Comparison of ENCODE assay signal across 21 cellular contexts in genomic region chr7:108090791-108091460, GRCh38. TPM values are rescaled to one million over a fixed set of nuclear protein-coding genes. Genes with fewer than 3 reads are reported as not detected.
"Had no signal": no experiment of that assay in that cellular context is flagged by ENCODE, and none has a peak within 500 bp of the region (broad histone marks: within the 10 kb centered on the region; RNA-seq: fewer than 3 reads in every experiment).

No MANE protein-coding gene starts in this region.

- H3K36me3 ChIP-seq: colonic mucosa, right atrium auricular region, sigmoid colon, thyroid gland, upper lobe of left lung, vagina had no signal

- ATAC-seq: natural killer cell had no signal

- FAIRE-seq: small intestine had no signal

- H2AFZ ChIP-seq: hepatocyte had no signal

- H3K4me3 ChIP-seq: colonic mucosa, hepatocyte, right atrium auricular region, sigmoid colon, suprapubic skin, thyroid gland, upper lobe of left lung, vagina had no signal

- H3K79me2 ChIP-seq: hepatocyte had no signal

- H3K4me1 Mint-ChIP-seq: natural killer cell had no signal

- H3K36me3 Mint-ChIP-seq: natural killer cell had no signal

- H3K9me3 Mint-ChIP-seq: natural killer cell, neural crest cell had no signal

- H3K9me3 ChIP-seq: colonic mucosa, right atrium auricular region, sigmoid colon, suprapubic skin, thyroid gland, upper lobe of left lung, vagina had no signal

- H3K27ac ChIP-seq: colonic mucosa, hepatocyte, right atrium auricular region, sigmoid colon, suprapubic skin, thyroid gland, upper lobe of left lung, vagina had no signal

- H3K27me3 ChIP-seq: colonic mucosa, hepatocyte, right atrium auricular region, sigmoid colon, suprapubic skin, thyroid gland, upper lobe of left lung, vagina had no signal

- H3K4me2 ChIP-seq: hepatocyte had no signal

- DNase-seq: colonic mucosa; dermis blood vessel endothelial cell; erythroblast; foreskin melanocyte; head of caudate nucleus; natural killer cell; posterior cingulate gyrus; sigmoid colon; small intestine; stimulated activated CD4-positive, alpha-beta T cell treated with anti-CD3 and anti-CD28 coated beads, Interleukin-12 subunit alpha, Interleukin-12 subunit beta, amount 100 ng/mL, for 4 hours; stimulated activated naive CD4-positive, alpha-beta T cell; thyroid gland; upper lobe of left lung had no signal

- H3K4me3 Mint-ChIP-seq: natural killer cell, neural crest cell had no signal

- H3K27ac Mint-ChIP-seq: natural killer cell had no signal

RNA-seq across cellular contexts. Expression of gene LAMB4, which starts 39.2 kb away (rescaled TPM):
- total RNA-seq: kidney epithelial cell, lung microvascular endothelial cell, myocyte, natural killer cell, right atrium auricular region had no signal
